Comparison of ENCODE assay signal across 15 cellular contexts in genomic region chr2:129144082-129144791, GRCh38.
A peak's percentile ranks its signal among the peaks of the same experiment; 100 is the strongest.
DNase-seq lines count a peak whose midpoint lies in the region; ATAC-seq, FAIRE-seq and TF ChIP-seq lines count a peak whose summit lies in the region.
"Had no signal": no experiment of that assay in that cellular context is flagged by ENCODE, and none has a peak within 500 bp of the region (broad histone marks: within the 10 kb centered on the region; RNA-seq: fewer than 3 reads in every experiment).

No MANE protein-coding gene starts in this region.

- no peak for FAIRE-seq in K562 (lab: Jason Lieb, UNC)
- FAIRE-seq: A549, GM12892 had no signal

- CTCF ChIA-PET in K562 (lab: Yijun Ruan, JAX; ENCODE audit: low intra/inter-chr PET ratio), result no interaction called here

- peak overlapping the region; percentile 34; the same call in 1 of the 2 replicates for H3K4me3 ChIP-seq in K562
- no peak overlapping the region for H3K4me3 ChIP-seq in lower leg skin (ENCODE audit: low read depth, poor library complexity, severe bottlenecking)
- H3K4me3 ChIP-seq: A549, BLaER1, HAP-1 had no signal

- DNase-seq in DMS53 (lab: John Stamatoyannopoulos, UW) (peak; percentile 76), HT1080 (ENCODE audit: low read depth) (peak; percentile 1), K562 (ENCODE audit: extremely low read depth in 1 of 4, low spot score in 3 of 4) (peak in 1 of 4 experiments; percentile 33), posterior vena cava (ENCODE audit: low spot score) (peak; percentile 68), lower leg skin (ENCODE audit: low spot score in 2 of 2) (no peak), NOMO-1 treated with dmso at 0.1 percent for 144 hours (lab: John Stamatoyannopoulos, UW; ENCODE audit: unreplicated experiment) (no peak), GM19240 (ENCODE audit: insufficient read length, low spot score) (no peak)
- DNase-seq: CD4-positive, alpha-beta memory T cell; GDM1 had no signal

- in situ Hi-C loops in K562 (cut with MboI), result no loop called here

- no peak overlapping the region for H3K27ac ChIP-seq in K562 (ENCODE audit: extremely low read depth, low read depth, low read length)
- H3K27ac ChIP-seq: 22Rv1, A549, BLaER1 had no signal

- no peak overlapping the region for H3K9ac ChIP-seq in K562 (ENCODE audit: insufficient read depth in 1 of 2, low read depth in 2 of 2, low read length in 2 of 2)
- H3K9ac ChIP-seq: BLaER1 had no signal

- 0 out of 2 replicates have a peak overlapping the region, but pooled peaks have one; percentile 41 for H2AFZ ChIP-seq in K562 (ENCODE audit: low read depth, low read length)

- no peak for TF ChIP-seq POLR2A in K562 (conservative IDR thresholded peaks at IDR 0.05)
- TF ChIP-seq POLR2A in lower leg skin (IDR thresholded peaks at IDR 0.05), result no peak

- H3K9me1 ChIP-seq in K562 (ENCODE audit: control insufficient read depth, insufficient read depth, low read length), result no peaks in the 10 kb centered on the region

- no peak for TF ChIP-seq CTCF in K562 (IDR thresholded peaks at IDR 0.05 in 2 of 3, conservative IDR thresholded peaks at IDR 0.05 in 1 of 3; ENCODE audit: insufficient read depth in 2 of 3, low read depth in 1 of 3, low read length in 3 of 3)
- TF ChIP-seq CTCF in lower leg skin (IDR thresholded peaks at IDR 0.05), result no peak

- ATAC-seq in K562, result peak; percentile 94
- no peak for ATAC-seq in activated CD4-positive, CD25-positive, alpha-beta regulatory T cell treated with anti-CD3 and anti-CD28 coated beads, Interleukin-2, amount 50 U/mL, for 24 hours
- ATAC-seq: A549 had no signal

- no peaks in the 10 kb centered on the region for H4K20me1 ChIP-seq in K562 (replicated peaks; ENCODE audit: control insufficient read depth, insufficient read depth, low read length)
- H4K20me1 ChIP-seq: BLaER1 had no signal

- no TSS peak for BruUV-seq in K562 (replicated peaks; lab: Mats Ljungman, UMichigan)

- no peak for TF ChIP-seq EP300 in K562 (IDR thresholded peaks at IDR 0.05; ENCODE audit: low read length)

- H3K4me1 ChIP-seq in K562 (replicated peaks in 1 of 2; ENCODE audit: control insufficient read depth in 2 of 2, insufficient read depth in 2 of 2, low read length in 2 of 2), result peaks cover 0 to 6% of the 10 kb centered on the region in 2 experiments; a peak in 2 of 5 replicates
- H3K4me1 ChIP-seq: A549, BLaER1, HAP-1 had no signal

- POLR2A ChIA-PET in K562 (lab: Yijun Ruan, JAX), result no interaction called here

- WGBS in K562 (ENCODE audit: insufficient coverage, low coverage, missing lambda C conversion rate), result 10% methylated on average over 36 of the region's 42 CpGs
- 95 to 96% methylated on average over 21 to 41 of the region's 42 CpGs for WGBS in lower leg skin, 2 donors

- TF ChIP-seq RAD21 in K562 (CRISPR knock-in tag; conservative IDR thresholded peaks at IDR 0.05 in 1 of 2, IDR thresholded peaks at IDR 0.05 in 1 of 2), result no peak

- no peaks in the 10 kb centered on the region for H3K27me3 ChIP-seq in K562 (ENCODE audit: control insufficient read depth in 2 of 2, insufficient read depth in 2 of 2, low read length in 2 of 2)
- H3K27me3 ChIP-seq: BLaER1 had no signal

- intact Hi-C loops in K562 (cut with micrococcal nuclease), result no loop called here
- intact Hi-C loops in posterior vena cava (cut with DNase I), result no loop called here
- intact Hi-C loops in lower leg skin (cut with DNase I; ENCODE audit: low total_unique reads), result no loop called here

- no peaks in the 10 kb centered on the region for H3K36me3 ChIP-seq in K562 (ENCODE audit: control insufficient read depth, insufficient read depth, low read length)
- H3K36me3 ChIP-seq: BLaER1, HAP-1 had no signal

- H3K9me3 ChIP-seq in K562 (replicated peaks; ENCODE audit: control insufficient read depth, insufficient read depth, low read depth, low read length), result no peaks in the 10 kb centered on the region
- H3K9me3 ChIP-seq: A549, HAP-1 had no signal

- H3K79me2 ChIP-seq in K562 (ENCODE audit: control insufficient read depth, insufficient read depth, low read length), result no peaks in the 10 kb centered on the region

- H3K4me2 ChIP-seq in K562 (ENCODE audit: insufficient read depth, low read length), result peak overlapping the region; percentile 44; the same call in 1 of the 2 replicates
- H3K4me2 ChIP-seq: A549, BLaER1 had no signal

TF ChIP-seq in K562, 482 proteins besides CTCF, POLR2A, EP300 and RAD21 (continues in another document):
- TF ChIP-seq ZBTB26 (CRISPR knock-in tag; IDR thresholded peaks at IDR 0.05) (no peak), SIRT6 (IDR thresholded peaks at IDR 0.05; ENCODE audit: low read depth, low read length) (no peak), NFYB (IDR thresholded peaks at IDR 0.05; ENCODE audit: extremely low read depth, insufficient read length) (peak; percentile 92), MED1 (CRISPR knock-in tag; IDR thresholded peaks at IDR 0.05; ENCODE audit: borderline replicate concordance) (no peak), ZNF133 (CRISPR knock-in tag; IDR thresholded peaks at IDR 0.05) (no peak), ZFP30 (CRISPR knock-in tag; IDR thresholded peaks at IDR 0.05; ENCODE audit: borderline replicate concordance) (no peak), ELF1 (tag; IDR thresholded peaks at IDR 0.05) (peak; percentile 50; the same call in 1 of the 2 replicates), CCAR2 (IDR thresholded peaks at IDR 0.05; ENCODE audit: low read depth, low read length) (no peak), MTA1 (IDR thresholded peaks at IDR 0.05; ENCODE audit: borderline replicate concordance) (no peak), ZNF639 (CRISPR knock-in tag; conservative IDR thresholded peaks at IDR 0.05 in 1 of 2, IDR thresholded peaks at IDR 0.05 in 1 of 2) (no peak), TAF15 (IDR thresholded peaks at IDR 0.05; ENCODE audit: low read depth, low read length) (no peak), ZNF644 (tag; IDR thresholded peaks at IDR 0.05; ENCODE audit: low read depth) (no peak), ZSCAN29 (IDR thresholded peaks at IDR 0.05) (no peak), SP2 (IDR thresholded peaks at IDR 0.05; ENCODE audit: extremely low read depth, low read depth, low read length, poor library complexity, severe bottlenecking) (no peak), POU5F1 (IDR thresholded peaks at IDR 0.05; ENCODE audit: borderline replicate concordance, low read depth, low read length, partially characterized antibody) (no peak), ZNF311 (CRISPR knock-in tag; IDR thresholded peaks at IDR 0.05) (no peak), FIP1L1 (IDR thresholded peaks at IDR 0.05; ENCODE audit: low read depth, low read length, poor library complexity, severe bottlenecking) (no peak), GTF2E2 (tag; IDR thresholded peaks at IDR 0.05) (no peak), SFPQ (IDR thresholded peaks at IDR 0.05; ENCODE audit: low read depth, low read length) (no peak), SMAD2 (IDR thresholded peaks at IDR 0.05; ENCODE audit: low read depth, low read length) (no peak)

Comparison
In these comparisons a context has a peak if more than half of its experiments do, and no peak if none do; other contexts are left out.
1. DNase-seq: peak in DMS53 (single experiment), HT1080 (single experiment) and posterior vena cava (single experiment); none in lower leg skin (0 of 2), NOMO-1 treated with dmso at 0.1 percent for 144 hours (single experiment) and GM19240 (single experiment).